ENCODE assay signal across 1 cellular context in the genomic region with DNA sequence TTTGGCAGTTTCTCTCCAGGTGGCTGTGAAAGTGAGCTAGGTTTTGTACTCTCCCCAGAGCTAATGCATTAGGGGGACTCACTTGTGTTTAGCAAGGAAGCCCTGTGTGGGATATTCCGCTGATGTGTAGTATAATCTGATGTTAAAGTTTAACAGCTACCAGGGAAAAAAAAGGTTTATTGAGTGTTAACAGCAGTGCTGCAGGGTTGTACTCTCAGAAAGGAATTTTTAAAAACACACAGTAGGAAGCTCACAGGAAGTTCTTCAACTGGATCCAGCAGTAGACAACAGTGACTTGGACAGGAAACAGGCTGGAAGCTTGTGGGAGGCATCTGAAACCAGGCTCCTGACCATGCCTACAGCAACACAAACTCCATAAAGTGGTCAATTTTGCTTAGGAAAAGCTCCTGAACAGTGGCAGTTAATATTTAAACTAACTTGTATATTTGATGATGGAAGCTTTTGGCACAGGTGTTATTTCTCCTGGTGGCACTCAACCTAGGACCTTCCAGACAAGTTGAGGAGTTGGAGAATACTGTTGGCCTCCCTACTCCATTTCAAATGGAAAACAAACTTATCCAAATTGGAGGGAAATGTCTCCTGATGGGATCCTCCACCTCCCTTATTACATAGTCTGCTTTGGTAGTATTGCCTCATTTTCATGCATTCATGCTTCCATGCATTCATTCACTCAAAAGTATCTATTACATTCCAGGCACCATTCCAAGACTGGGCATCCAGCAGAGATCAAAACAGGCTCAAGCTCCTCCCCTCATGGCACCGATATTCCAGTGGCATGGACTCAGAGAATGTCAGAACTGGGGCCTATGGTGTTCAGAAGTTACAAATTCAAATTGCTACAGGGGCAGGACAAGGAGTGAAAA.
TF ChIP-seq lines count a peak whose summit lies in the region.

No MANE protein-coding gene starts in this region.

TF ChIP-seq in HEK293, 187 proteins besides CTCF, POLR2A, EP300 and RAD21 (continued from another document):
- TF ChIP-seq, protein P1, sequence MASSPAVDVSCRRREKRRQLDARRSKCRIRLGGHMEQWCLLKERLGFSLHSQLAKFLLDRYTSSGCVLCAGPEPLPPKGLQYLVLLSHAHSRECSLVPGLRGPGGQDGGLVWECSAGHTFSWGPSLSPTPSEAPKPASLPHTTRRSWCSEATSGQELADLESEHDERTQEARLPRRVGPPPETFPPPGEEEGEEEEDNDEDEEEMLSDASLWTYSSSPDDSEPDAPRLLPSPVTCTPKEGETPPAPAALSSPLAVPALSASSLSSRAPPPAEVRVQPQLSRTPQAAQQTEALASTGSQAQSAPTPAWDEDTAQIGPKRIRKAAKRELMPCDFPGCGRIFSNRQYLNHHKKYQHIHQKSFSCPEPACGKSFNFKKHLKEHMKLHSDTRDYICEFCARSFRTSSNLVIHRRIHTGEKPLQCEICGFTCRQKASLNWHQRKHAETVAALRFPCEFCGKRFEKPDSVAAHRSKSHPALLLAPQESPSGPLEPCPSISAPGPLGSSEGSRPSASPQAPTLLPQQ (tag by site-specific recombination; IDR thresholded peaks at IDR 0.05), result peak; percentile 82
- TF ChIP-seq ZSCAN23 (tag by site-specific recombination; IDR thresholded peaks at IDR 0.05) (0 out of 2 replicates have a peak, but pooled peaks have one; percentile 17), ZNF248 (tag by site-specific recombination; IDR thresholded peaks at IDR 0.05) (no peak), ZEB2 (tag by site-specific recombination; IDR thresholded peaks at IDR 0.05) (peak; percentile 85), ZXDB (tag by site-specific recombination; IDR thresholded peaks at IDR 0.05) (peak; percentile 51), ZNF324 (tag by site-specific recombination; IDR thresholded peaks at IDR 0.05) (peak; percentile 74; the same call in 1 of the 2 replicates), SCRT1 (tag by site-specific recombination; IDR thresholded peaks at IDR 0.05; ENCODE audit: borderline replicate concordance) (no peak), ZNF677 (tag by site-specific recombination; IDR thresholded peaks at IDR 0.05) (no peak), ZBTB48 (tag by site-specific recombination; IDR thresholded peaks at IDR 0.05) (no peak), ZNF24 (tag by site-specific recombination; IDR thresholded peaks at IDR 0.05) (peak; percentile 100), HOXD13 (CRISPR knock-in tag; IDR thresholded peaks at IDR 0.05; ENCODE audit: borderline replicate concordance) (no peak), SP7 (tag by site-specific recombination; IDR thresholded peaks at IDR 0.05) (peak; percentile 74)
- TF ChIP-seq, protein P2, sequence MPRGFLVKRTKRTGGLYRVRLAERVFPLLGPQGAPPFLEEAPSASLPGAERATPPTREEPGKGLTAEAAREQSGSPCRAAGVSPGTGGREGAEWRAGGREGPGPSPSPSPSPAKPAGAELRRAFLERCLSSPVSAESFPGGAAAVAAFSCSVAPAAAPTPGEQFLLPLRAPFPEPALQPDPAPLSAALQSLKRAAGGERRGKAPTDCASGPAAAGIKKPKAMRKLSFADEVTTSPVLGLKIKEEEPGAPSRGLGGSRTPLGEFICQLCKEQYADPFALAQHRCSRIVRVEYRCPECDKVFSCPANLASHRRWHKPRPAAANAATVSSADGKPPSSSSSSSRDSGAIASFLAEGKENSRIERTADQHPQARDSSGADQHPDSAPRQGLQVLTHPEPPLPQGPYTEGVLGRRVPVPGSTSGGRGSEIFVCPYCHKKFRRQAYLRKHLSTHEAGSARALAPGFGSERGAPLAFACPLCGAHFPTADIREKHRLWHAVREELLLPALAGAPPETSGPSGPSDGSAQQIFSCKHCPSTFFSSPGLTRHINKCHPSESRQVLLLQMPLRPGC (tag by site-specific recombination; IDR thresholded peaks at IDR 0.05), result peak; percentile 92
- TF ChIP-seq, protein P3, sequence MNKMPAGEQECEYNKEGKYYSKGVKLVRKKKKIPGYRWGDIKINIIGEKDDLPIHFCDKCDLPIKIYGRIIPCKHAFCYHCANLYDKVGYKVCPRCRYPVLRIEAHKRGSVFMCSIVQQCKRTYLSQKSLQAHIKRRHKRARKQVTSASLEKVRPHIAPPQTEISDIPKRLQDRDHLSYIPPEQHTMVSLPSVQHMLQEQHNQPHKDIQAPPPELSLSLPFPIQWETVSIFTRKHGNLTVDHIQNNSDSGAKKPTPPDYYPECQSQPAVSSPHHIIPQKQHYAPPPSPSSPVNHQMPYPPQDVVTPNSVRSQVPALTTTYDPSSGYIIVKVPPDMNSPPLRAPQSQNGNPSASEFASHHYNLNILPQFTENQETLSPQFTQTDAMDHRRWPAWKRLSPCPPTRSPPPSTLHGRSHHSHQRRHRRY (tag by site-specific recombination; IDR thresholded peaks at IDR 0.05), result no peak
- TF ChIP-seq, protein P4, sequence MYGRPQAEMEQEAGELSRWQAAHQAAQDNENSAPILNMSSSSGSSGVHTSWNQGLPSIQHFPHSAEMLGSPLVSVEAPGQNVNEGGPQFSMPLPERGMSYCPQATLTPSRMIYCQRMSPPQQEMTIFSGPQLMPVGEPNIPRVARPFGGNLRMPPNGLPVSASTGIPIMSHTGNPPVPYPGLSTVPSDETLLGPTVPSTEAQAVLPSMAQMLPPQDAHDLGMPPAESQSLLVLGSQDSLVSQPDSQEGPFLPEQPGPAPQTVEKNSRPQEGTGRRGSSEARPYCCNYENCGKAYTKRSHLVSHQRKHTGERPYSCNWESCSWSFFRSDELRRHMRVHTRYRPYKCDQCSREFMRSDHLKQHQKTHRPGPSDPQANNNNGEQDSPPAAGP (tag by site-specific recombination; IDR thresholded peaks at IDR 0.05), result no peak
- TF ChIP-seq, protein P5, sequence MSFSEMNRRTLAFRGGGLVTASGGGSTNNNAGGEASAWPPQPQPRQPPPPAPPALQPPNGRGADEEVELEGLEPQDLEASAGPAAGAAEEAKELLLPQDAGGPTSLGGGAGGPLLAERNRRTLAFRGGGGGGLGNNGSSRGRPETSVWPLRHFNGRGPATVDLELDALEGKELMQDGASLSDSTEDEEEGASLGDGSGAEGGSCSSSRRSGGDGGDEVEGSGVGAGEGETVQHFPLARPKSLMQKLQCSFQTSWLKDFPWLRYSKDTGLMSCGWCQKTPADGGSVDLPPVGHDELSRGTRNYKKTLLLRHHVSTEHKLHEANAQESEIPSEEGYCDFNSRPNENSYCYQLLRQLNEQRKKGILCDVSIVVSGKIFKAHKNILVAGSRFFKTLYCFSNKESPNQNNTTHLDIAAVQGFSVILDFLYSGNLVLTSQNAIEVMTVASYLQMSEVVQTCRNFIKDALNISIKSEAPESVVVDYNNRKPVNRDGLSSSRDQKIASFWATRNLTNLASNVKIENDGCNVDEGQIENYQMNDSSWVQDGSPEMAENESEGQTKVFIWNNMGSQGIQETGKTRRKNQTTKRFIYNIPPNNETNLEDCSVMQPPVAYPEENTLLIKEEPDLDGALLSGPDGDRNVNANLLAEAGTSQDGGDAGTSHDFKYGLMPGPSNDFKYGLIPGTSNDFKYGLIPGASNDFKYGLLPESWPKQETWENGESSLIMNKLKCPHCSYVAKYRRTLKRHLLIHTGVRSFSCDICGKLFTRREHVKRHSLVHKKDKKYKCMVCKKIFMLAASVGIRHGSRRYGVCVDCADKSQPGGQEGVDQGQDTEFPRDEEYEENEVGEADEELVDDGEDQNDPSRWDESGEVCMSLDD (tag by site-specific recombination; IDR thresholded peaks at IDR 0.05), result no peak
- TF ChIP-seq, protein P6, sequence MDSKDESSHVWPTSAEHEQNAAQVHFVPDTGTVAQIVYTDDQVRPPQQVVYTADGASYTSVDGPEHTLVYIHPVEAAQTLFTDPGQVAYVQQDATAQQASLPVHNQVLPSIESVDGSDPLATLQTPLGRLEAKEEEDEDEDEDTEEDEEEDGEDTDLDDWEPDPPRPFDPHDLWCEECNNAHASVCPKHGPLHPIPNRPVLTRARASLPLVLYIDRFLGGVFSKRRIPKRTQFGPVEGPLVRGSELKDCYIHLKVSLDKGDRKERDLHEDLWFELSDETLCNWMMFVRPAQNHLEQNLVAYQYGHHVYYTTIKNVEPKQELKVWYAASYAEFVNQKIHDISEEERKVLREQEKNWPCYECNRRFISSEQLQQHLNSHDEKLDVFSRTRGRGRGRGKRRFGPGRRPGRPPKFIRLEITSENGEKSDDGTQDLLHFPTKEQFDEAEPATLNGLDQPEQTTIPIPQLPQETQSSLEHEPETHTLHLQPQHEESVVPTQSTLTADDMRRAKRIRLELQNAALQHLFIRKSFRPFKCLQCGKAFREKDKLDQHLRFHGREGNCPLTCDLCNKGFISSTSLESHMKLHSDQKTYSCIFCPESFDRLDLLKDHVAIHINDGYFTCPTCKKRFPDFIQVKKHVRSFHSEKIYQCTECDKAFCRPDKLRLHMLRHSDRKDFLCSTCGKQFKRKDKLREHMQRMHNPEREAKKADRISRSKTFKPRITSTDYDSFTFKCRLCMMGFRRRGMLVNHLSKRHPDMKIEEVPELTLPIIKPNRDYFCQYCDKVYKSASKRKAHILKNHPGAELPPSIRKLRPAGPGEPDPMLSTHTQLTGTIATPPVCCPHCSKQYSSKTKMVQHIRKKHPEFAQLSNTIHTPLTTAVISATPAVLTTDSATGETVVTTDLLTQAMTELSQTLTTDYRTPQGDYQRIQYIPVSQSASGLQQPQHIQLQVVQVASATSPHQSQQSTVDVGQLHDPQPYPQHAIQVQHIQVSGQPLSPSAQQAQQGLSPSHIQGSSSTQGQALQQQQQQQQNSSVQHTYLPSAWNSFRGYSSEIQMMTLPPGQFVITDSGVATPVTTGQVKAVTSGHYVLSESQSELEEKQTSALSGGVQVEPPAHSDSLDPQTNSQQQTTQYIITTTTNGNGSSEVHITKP (tag by site-specific recombination; IDR thresholded peaks at IDR 0.05), result peak; percentile 69
- TF ChIP-seq, protein P7, sequence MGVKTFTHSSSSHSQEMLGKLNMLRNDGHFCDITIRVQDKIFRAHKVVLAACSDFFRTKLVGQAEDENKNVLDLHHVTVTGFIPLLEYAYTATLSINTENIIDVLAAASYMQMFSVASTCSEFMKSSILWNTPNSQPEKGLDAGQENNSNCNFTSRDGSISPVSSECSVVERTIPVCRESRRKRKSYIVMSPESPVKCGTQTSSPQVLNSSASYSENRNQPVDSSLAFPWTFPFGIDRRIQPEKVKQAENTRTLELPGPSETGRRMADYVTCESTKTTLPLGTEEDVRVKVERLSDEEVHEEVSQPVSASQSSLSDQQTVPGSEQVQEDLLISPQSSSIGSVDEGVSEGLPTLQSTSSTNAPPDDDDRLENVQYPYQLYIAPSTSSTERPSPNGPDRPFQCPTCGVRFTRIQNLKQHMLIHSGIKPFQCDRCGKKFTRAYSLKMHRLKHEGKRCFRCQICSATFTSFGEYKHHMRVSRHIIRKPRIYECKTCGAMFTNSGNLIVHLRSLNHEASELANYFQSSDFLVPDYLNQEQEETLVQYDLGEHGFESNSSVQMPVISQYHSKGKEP (tag by site-specific recombination; IDR thresholded peaks at IDR 0.05), result peak; percentile 100
- TF ChIP-seq, protein P8, sequence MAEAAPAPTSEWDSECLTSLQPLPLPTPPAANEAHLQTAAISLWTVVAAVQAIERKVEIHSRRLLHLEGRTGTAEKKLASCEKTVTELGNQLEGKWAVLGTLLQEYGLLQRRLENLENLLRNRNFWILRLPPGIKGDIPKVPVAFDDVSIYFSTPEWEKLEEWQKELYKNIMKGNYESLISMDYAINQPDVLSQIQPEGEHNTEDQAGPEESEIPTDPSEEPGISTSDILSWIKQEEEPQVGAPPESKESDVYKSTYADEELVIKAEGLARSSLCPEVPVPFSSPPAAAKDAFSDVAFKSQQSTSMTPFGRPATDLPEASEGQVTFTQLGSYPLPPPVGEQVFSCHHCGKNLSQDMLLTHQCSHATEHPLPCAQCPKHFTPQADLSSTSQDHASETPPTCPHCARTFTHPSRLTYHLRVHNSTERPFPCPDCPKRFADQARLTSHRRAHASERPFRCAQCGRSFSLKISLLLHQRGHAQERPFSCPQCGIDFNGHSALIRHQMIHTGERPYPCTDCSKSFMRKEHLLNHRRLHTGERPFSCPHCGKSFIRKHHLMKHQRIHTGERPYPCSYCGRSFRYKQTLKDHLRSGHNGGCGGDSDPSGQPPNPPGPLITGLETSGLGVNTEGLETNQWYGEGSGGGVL (tag by site-specific recombination; IDR thresholded peaks at IDR 0.05), result peak; percentile 28
